In the genomic region with DNA sequence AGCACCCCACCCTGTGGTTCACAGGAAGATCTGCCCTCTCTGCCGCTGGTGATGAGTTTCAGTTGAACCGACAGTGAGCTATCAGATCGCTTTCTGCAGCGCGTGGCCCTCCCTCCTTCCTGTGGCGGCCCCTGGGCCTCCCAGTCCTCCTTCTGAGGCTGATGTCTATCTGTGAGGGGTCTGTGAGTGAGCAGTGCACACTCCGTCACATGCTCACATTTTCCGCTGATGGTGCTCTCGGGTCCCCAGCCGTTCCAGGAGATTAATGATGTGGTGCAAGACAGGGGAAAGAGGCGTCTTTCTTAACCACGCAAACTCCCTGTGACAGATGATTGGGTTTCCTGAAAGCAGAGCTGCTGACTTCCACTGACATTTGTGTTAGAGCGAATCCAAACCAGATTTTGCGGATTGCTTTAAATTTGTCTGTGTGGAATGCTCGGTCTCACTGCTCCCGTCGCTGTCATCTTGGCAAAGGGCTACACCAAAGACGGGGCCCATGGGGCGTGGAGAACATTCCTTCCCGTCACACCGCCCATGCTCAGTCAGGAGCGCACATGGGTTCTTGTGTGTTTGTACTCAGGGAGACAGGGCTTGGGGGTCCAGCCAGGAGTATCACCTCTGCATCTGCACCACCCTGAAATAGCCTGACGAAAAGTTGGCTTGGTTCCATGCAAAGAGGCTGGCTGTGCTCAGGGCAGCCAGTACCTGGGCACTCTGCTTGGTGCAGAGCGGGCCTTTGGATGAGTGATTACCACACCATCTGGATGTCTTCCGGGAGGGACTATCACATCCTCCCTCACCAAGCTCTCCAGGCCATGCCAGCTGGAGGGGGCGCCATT, we compare ENCODE assay signal across 9 cellular contexts.
DNase-seq lines count a peak whose midpoint lies in the region; ATAC-seq, FAIRE-seq and TF ChIP-seq lines count a peak whose summit lies in the region.
"Had no signal": no experiment of that assay in that cellular context is flagged by ENCODE, and none has a peak within 500 bp of the region (broad histone marks: within the 10 kb centered on the region; RNA-seq: fewer than 3 reads in every experiment).

No MANE protein-coding gene starts in this region.

- TF ChIP-seq CTCF in AG04450 (IDR thresholded peaks at IDR 0.05; ENCODE audit: low read depth, low read length): no peak
- TF ChIP-seq CTCF in kidney epithelial cell (IDR thresholded peaks at IDR 0.05; ENCODE audit: insufficient read depth, low read length, poor library complexity, severe bottlenecking): no peak

- no peak overlapping the region for H3K27ac ChIP-seq in AG04450 (ENCODE audit: low read depth, low read length)

- POLR2A ChIA-PET in AG04450 (lab: Yijun Ruan, JAX): no interaction called here

- CTCF ChIA-PET in AG04450 (lab: Charles Lee): interaction anchor here (0.6 kb wide), 1 partner anchor 282 kb away, joined by 3 read pairs; no protein-coding TSS in a partner anchor

- H3K27me3 Mint-ChIP-seq in activated T-helper 2 cell treated with anti-CD3 and anti-CD28 coated beads, Interferon-gamma antibody, Interleukin-2, Interleukin-4, amounts not matched to agents 10 μg/mL and 5 μg/mL and 100 μg/mL, durations not matched to agents 14 hours and 24 hours and 36 hours (ENCODE audit: low read depth): peaks cover 6% of the 10 kb centered on the region

- peaks cover 37% of the 10 kb centered on the region for H3K9me3 ChIP-seq in AG04450 (ENCODE audit: control insufficient read depth, insufficient read depth, low read length)

- peak overlapping the region; percentile 86 for H3K27ac Mint-ChIP-seq in activated T-helper 2 cell treated with anti-CD3 and anti-CD28 coated beads, Interferon-gamma antibody, Interleukin-2, Interleukin-4, amounts not matched to agents 10 μg/mL and 5 μg/mL and 100 μg/mL, durations not matched to agents 14 hours and 24 hours and 36 hours
- H3K27ac Mint-ChIP-seq: activated naive CD8-positive, alpha-beta T cell had no signal

- FAIRE-seq in GM19239 (lab: Jason Lieb, UNC): no peak

- peak overlapping the region; percentile 10; the same call in 1 of the 2 replicates for H3K4me3 ChIP-seq in AG04450 (ENCODE audit: low read depth, low read length)
- H3K4me3 ChIP-seq in kidney epithelial cell (ENCODE audit: low read depth, low read length): no peak overlapping the region

- intact Hi-C loops in activated T-helper 2 cell treated with anti-CD3 and anti-CD28 coated beads, Interferon-gamma antibody, Interleukin-2, Interleukin-4, amounts not matched to agents 10 μg/mL and 5 μg/mL and 100 μg/mL, durations not matched to agents 14 hours and 24 hours and 36 hours (cut with micrococcal nuclease): loop anchor here (1.0 to 5.0 kb wide), 6 partner anchors 47 to 831 kb away; no protein-coding TSS in a partner anchor

- ATAC-seq in HG03558 (IDR thresholded peaks at IDR 0.05; ENCODE audit: extremely low read depth, unreplicated experiment): peak; percentile 72

- DNase-seq in AG04450 (ENCODE audit: low read depth, low spot score) (no peak), GM19239 (ENCODE audit: insufficient read length, low spot score) (peak; percentile 35), kidney epithelial cell (ENCODE audit: low read depth) (peak; percentile 4), NAMALWA (ENCODE audit: low spot score) (no peak), NCI-H2029 (lab: John Stamatoyannopoulos, UW) (no peak)
- DNase-seq in activated T-helper 2 cell treated with anti-CD3 and anti-CD28 coated beads, Interferon-gamma antibody, Interleukin-2, Interleukin-4, amounts not matched to agents 10 μg/mL and 5 μg/mL and 100 μg/mL, durations not matched to agents 14 hours and 24 hours and 36 hours (ENCODE audit: low spot score): peak; percentile 82
- DNase-seq in stimulated activated CD8-positive, alpha-beta memory T cell treated with anti-CD3 and anti-CD28 coated beads, Interleukin-4, amount 100 ng/mL, for 24 hours (ENCODE audit: low read depth): peak; percentile 16

- peak overlapping the region; percentile 24 for H3K4me3 Mint-ChIP-seq in activated T-helper 2 cell treated with anti-CD3 and anti-CD28 coated beads, Interferon-gamma antibody, Interleukin-2, Interleukin-4, amounts not matched to agents 10 μg/mL and 5 μg/mL and 100 μg/mL, durations not matched to agents 14 hours and 24 hours and 36 hours (ENCODE audit: low read depth)
- H3K4me3 Mint-ChIP-seq: activated naive CD8-positive, alpha-beta T cell had no signal

- peaks cover 34% of the 10 kb centered on the region for H3K4me1 Mint-ChIP-seq in activated T-helper 2 cell treated with anti-CD3 and anti-CD28 coated beads, Interferon-gamma antibody, Interleukin-2, Interleukin-4, amounts not matched to agents 10 μg/mL and 5 μg/mL and 100 μg/mL, durations not matched to agents 14 hours and 24 hours and 36 hours (ENCODE audit: low read depth)

- H3K27me3 ChIP-seq in AG04450 (ENCODE audit: control insufficient read depth, insufficient read depth, low read length) (peaks cover 7% of the 10 kb centered on the region), kidney epithelial cell (ENCODE audit: control insufficient read depth, insufficient read depth, low read length) (no peaks in the 10 kb centered on the region)

- H3K36me3 Mint-ChIP-seq in activated T-helper 2 cell treated with anti-CD3 and anti-CD28 coated beads, Interferon-gamma antibody, Interleukin-2, Interleukin-4, amounts not matched to agents 10 μg/mL and 5 μg/mL and 100 μg/mL, durations not matched to agents 14 hours and 24 hours and 36 hours (ENCODE audit: low read depth): peaks cover 26% of the 10 kb centered on the region

- peaks cover 28% of the 10 kb centered on the region for H3K9me3 Mint-ChIP-seq in activated T-helper 2 cell treated with anti-CD3 and anti-CD28 coated beads, Interferon-gamma antibody, Interleukin-2, Interleukin-4, amounts not matched to agents 10 μg/mL and 5 μg/mL and 100 μg/mL, durations not matched to agents 14 hours and 24 hours and 36 hours

- no peaks in the 10 kb centered on the region for H3K36me3 ChIP-seq in kidney epithelial cell (ENCODE audit: control insufficient read depth, insufficient read depth, low read length)

Comparison
In these comparisons a context has a peak if more than half of its experiments do, and no peak if none do; other contexts are left out.
1. DNase-seq: peak in GM19239 (single experiment), activated T-helper 2 cell treated with anti-CD3 and anti-CD28 coated beads, Interferon-gamma antibody, Interleukin-2, Interleukin-4, amounts not matched to agents 10 μg/mL and 5 μg/mL and 100 μg/mL, durations not matched to agents 14 hours and 24 hours and 36 hours (single experiment), kidney epithelial cell (single experiment) and stimulated activated CD8-positive, alpha-beta memory T cell treated with anti-CD3 and anti-CD28 coated beads, Interleukin-4, amount 100 ng/mL, for 24 hours (single experiment); none in AG04450 (single experiment), NAMALWA (single experiment) and NCI-H2029 (single experiment).